8 cellular contexts compared by ENCODE assay signal in the genomic region with DNA sequence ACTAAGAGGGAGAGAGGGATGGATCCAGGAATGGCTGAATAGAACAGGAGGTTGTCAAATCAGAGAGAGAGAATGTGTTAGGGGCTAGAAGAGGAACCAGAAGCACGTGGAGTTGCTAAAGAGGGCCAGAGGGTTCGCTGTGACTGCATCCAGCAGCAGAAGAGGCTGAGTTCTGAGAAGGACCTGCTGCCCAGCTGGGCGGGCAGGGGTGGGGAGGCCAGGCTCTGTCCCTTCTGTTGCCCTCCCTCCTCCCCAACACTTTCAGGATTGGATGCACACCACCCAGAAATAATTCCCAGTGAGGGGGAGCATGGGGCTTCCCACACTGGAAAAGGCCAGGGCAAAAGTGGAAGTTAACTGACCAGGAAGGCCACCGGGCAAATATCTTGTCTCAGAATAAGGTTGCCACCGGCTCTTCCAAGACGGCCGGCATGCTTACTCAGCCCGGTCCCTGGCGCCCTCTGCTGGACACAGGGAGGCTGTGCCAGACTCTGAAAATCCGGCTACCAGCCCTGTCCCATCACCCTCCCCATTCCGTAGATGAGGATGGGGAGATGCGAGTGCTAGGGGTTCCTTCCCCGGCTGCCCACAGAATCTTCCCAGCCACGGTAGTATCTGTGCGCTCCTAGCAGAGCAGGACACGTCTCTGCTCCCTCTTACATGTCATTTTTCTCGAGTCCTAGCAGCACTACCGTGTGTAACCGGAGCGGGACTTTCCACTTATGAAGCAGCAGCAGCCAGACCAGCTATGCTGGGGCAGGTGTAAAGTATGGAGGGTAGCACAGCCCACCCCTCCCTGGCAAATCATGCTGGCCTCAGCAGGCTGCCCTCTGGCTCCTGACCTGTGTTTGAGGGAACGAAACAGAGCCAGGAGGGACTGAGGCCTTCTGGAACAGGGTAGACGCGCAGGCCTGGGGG. TPM values are rescaled to one million over a fixed set of nuclear protein-coding genes. Genes with fewer than 3 reads are reported as not detected.
A peak's percentile ranks its signal among the peaks of the same experiment; 100 is the strongest.
DNase-seq lines count a peak whose midpoint lies in the region; ATAC-seq, FAIRE-seq and TF ChIP-seq lines count a peak whose summit lies in the region.

No MANE protein-coding gene starts in this region.

- peaks cover 9% of the 10 kb centered on the region for H3K27me3 Mint-ChIP-seq in T-helper 17 cell

- peaks cover 2% of the 10 kb centered on the region for H3K4me1 Mint-ChIP-seq in T-helper 17 cell

- no peaks in the 10 kb centered on the region for H3K79me2 ChIP-seq in MM.1S (ENCODE audit: low read length)

- no peaks in the 10 kb centered on the region for H3K9me3 ChIP-seq in MM.1S (replicated peaks; ENCODE audit: insufficient read depth, low read length)
- H3K9me3 ChIP-seq in T-helper 17 cell (ENCODE audit: control insufficient read depth, low read length, poor library complexity, severe bottlenecking): no peaks in the 10 kb centered on the region
- H3K9me3 ChIP-seq in adrenal gland (replicated peaks in 1 of 3): no peaks in the 10 kb centered on the region
- no peaks in the 10 kb centered on the region for H3K9me3 ChIP-seq in heart right ventricle
- no peaks in the 10 kb centered on the region for H3K9me3 ChIP-seq in psoas muscle

- no peaks in the 10 kb centered on the region for H3K9me2 ChIP-seq in MM.1S (replicated peaks; ENCODE audit: insufficient read depth, low read length)

- 25 to 36% (median 34%) methylated on average over 20 to 23 of the region's 23 CpGs for WGBS in adrenal gland, 4 donors
- WGBS in heart right ventricle, 2 donors: 32 to 35% methylated on average over 23 of the region's 23 CpGs
- 31 to 35% (median 33%) methylated on average over 22 to 23 of the region's 23 CpGs for WGBS in psoas muscle, 3 donors

- no peaks in the 10 kb centered on the region for H3F3A ChIP-seq in MM.1S (ENCODE audit: insufficient read depth, low read length)

- no peak overlapping the region for H3K4me2 ChIP-seq in MM.1S (ENCODE audit: low read depth, low read length)

- TF ChIP-seq POLR2A in adrenal gland (IDR thresholded peaks at IDR 0.05): no peak

- no peaks in the 10 kb centered on the region for H3K36me3 ChIP-seq in MM.1S (replicated peaks; ENCODE audit: insufficient read depth, low read length)
- H3K36me3 ChIP-seq in adrenal gland (replicated peaks in 1 of 2): peaks cover 0 to 63% of the 10 kb centered on the region in 2 donors
- peaks cover 0 to 39% (median 0%) of the 10 kb centered on the region in 9 donors for H3K36me3 ChIP-seq in heart right ventricle
- H3K36me3 ChIP-seq in psoas muscle (ENCODE audit: insufficient read depth in 1 of 2, low read depth in 1 of 2): peaks cover 0 to 29% of the 10 kb centered on the region in 2 donors

- H3K36me3 Mint-ChIP-seq in T-helper 17 cell (ENCODE audit: low read depth): no peaks in the 10 kb centered on the region

- peak; percentile 94 for DNase-seq in GM13976 (ENCODE audit: low spot score)
- DNase-seq in MM.1S: peak; percentile 76
- peak; percentile 69 to 90 (median 77) for DNase-seq in T-helper 17 cell
- peak; percentile 83 to 94 (median 89) for DNase-seq in adrenal gland
- DNase-seq in heart right ventricle: peak; percentile 88 to 90
- peak; percentile 86 to 95 for DNase-seq in psoas muscle
- DNase-seq in ureter (ENCODE audit: low spot score): peak; percentile 92

- no peak overlapping the region for H3K4me3 Mint-ChIP-seq in T-helper 17 cell

- H3K27me3 ChIP-seq in MM.1S (replicated peaks; ENCODE audit: insufficient read depth, low read length) (no peaks in the 10 kb centered on the region), adrenal gland (no peaks in the 10 kb centered on the region), heart right ventricle (no peaks in the 10 kb centered on the region), psoas muscle (ENCODE audit: insufficient read depth in 3 of 3, low read length in 2 of 3) (no peaks in the 10 kb centered on the region)

- H4K20me1 ChIP-seq in MM.1S (ENCODE audit: insufficient read depth, low read length): no peaks in the 10 kb centered on the region

- ATAC-seq in T-helper 17 cell (peak; percentile 97), heart right ventricle (peak; percentile 65 to 81 (median 74)), psoas muscle (peak; percentile 72 to 80 (median 76))

- intact Hi-C loops in adrenal gland (cut with DNase I): loop anchor here (2.0 to 10.0 kb wide), 3 partner anchors 100 to 149 kb away; no protein-coding TSS in a partner anchor
- intact Hi-C loops in heart right ventricle (cut with DNase I): loop anchor here (1.0 to 10.0 kb wide), 22 partner anchors 35 to 273 kb away; a partner anchor contains a TSS
- intact Hi-C loops in psoas muscle (cut with DNase I): loop anchor here (1.0 to 10.0 kb wide), 8 partner anchors 35 to 243 kb away; no protein-coding TSS in a partner anchor

- H3K27ac Mint-ChIP-seq in T-helper 17 cell: no peak overlapping the region

- no peak overlapping the region for H3K9ac ChIP-seq in MM.1S (ENCODE audit: low read length)

- H3K4me3 ChIP-seq in MM.1S (ENCODE audit: low read length): no peak overlapping the region
- H3K4me3 ChIP-seq in adrenal gland: no peak overlapping the region
- no peak overlapping the region for H3K4me3 ChIP-seq in heart right ventricle
- H3K4me3 ChIP-seq in psoas muscle: no peak overlapping the region

- no peak overlapping the region for H3K27ac ChIP-seq in MM.1S (ENCODE audit: low read length)
- peak overlapping the region in 2 of 5 donors; percentile 49 to 60 for H3K27ac ChIP-seq in adrenal gland
- peak overlapping the region in 9 of 10 donors; percentile 48 to 88 (median 80) for H3K27ac ChIP-seq in heart right ventricle
- H3K27ac ChIP-seq in psoas muscle: peak overlapping the region; percentile 88

- no peaks in the 10 kb centered on the region for H3K4me1 ChIP-seq in MM.1S (ENCODE audit: low read length)
- H3K4me1 ChIP-seq in adrenal gland (replicated peaks in 1 of 2): peaks cover 3 to 20% of the 10 kb centered on the region in 2 donors
- H3K4me1 ChIP-seq in heart right ventricle: peaks cover 35 to 73% (median 54%) of the 10 kb centered on the region in 9 donors
- H3K4me1 ChIP-seq in psoas muscle: peaks cover 44% of the 10 kb centered on the region

- in situ Hi-C loops in GM13976 (cut with MboI; ENCODE audit: low sequenced_read_pairs, unreplicated experiment): loop anchor here (5.0 kb wide), 1 partner anchor 70 kb away; no protein-coding TSS in a partner anchor

- FAIRE-seq in A204.1 (lab: Jason Lieb, UNC): peak; percentile 14

- TF ChIP-seq CTCF in GM13976 (IDR thresholded peaks at IDR 0.05; ENCODE audit: borderline replicate concordance, control extremely low read depth, extremely low read depth, insufficient read depth, missing control alignments) (peak; percentile 92), MM.1S (IDR thresholded peaks at IDR 0.05; ENCODE audit: low read length) (peak; percentile 94), adrenal gland (IDR thresholded peaks at IDR 0.05) (peak; percentile 87 to 99 (median 96)), heart right ventricle (IDR thresholded peaks at IDR 0.05) (peak; percentile 96 to 99 (median 97)), psoas muscle (IDR thresholded peaks at IDR 0.05) (peak; percentile 98)

- no peak overlapping the region; the same call in 1 of the 2 replicates for H2AFZ ChIP-seq in MM.1S (ENCODE audit: low read length)

RNA-seq across cellular contexts. Expression of a gene that starts 46.8 kb away (rescaled TPM):
- total RNA-seq in T-helper 17 cell (under 1 TPM in 1 of 2 donors, not detected in 1; 0.37 TPM), adrenal gland (under 1 TPM in 1 of 8 donors, not detected in 7; 0.49 TPM), heart right ventricle (under 1 TPM in 1 of 10 donors, not detected in 9; 0.25 TPM), psoas muscle (not detected), ureter (not detected)
- polyA plus RNA-seq in adrenal gland (under 1 TPM in 1 of 3 donors, not detected in 2; 0.17 TPM), heart right ventricle (not detected), psoas muscle (not detected)
